In genomic region chr6:31125162-31125561, GRCh38 we compare ENCODE assay signal across 17 cellular contexts. TPM values are rescaled to one million over a fixed set of nuclear protein-coding genes. Genes with fewer than 3 reads are reported as not detected.
A peak's percentile ranks its signal among the peaks of the same experiment; 100 is the strongest.
DNase-seq lines count a peak whose midpoint lies in the region; ATAC-seq and TF ChIP-seq lines count a peak whose summit lies in the region.
"Had no signal": no experiment of that assay in that cellular context is flagged by ENCODE, and none has a peak within 500 bp of the region (broad histone marks: within the 10 kb centered on the region; RNA-seq: fewer than 3 reads in every experiment).

No MANE protein-coding gene starts in this region.

- peak overlapping the region; percentile 39 to 55 for H3K27ac ChIP-seq in uterus
- H3K27ac ChIP-seq in tibial artery = no peak overlapping the region

- H3K36me3 ChIP-seq in uterus (no peaks in the 10 kb centered on the region), tibial artery (no peaks in the 10 kb centered on the region)

- H3K4me1 ChIP-seq in uterus (no peaks in the 10 kb centered on the region), tibial artery (peaks cover 0 to 33% (median 22%) of the 10 kb centered on the region in 4 donors)

- intact Hi-C loops in Right ventricle myocardium inferior (cut with DNase I) = no loop called here
- intact Hi-C loops in cardiac septum (cut with DNase I) = loop anchor here (5.0 kb wide), 1 partner anchor 33 kb away; no protein-coding TSS in a partner anchor
- intact Hi-C loops in lower leg skin (cut with DNase I; ENCODE audit: low total_unique reads) = no loop called here
- intact Hi-C loops in uterus (cut with DNase I; ENCODE audit: low total_unique reads) = no loop called here
- intact Hi-C loops in tibial artery (cut with DNase I; ENCODE audit: low total_unique reads) = no loop called here

- WGBS in lower leg skin, 2 donors = 25 to 44% methylated on average over 8 of the region's 8 CpGs

- H3K4me3 ChIP-seq in lower leg skin (ENCODE audit: low read depth, poor library complexity, severe bottlenecking) = no peak overlapping the region
- H3K4me3 ChIP-seq in uterus = no peak overlapping the region
- H3K4me3 ChIP-seq in tibial artery = no peak overlapping the region
- H3K4me3 ChIP-seq: K562 had no signal

- ATAC-seq in Right ventricle myocardium inferior = peak; percentile 17
- ATAC-seq: K562; naive thymus-derived CD4-positive, alpha-beta T cell; T-cell had no signal

- H3K9me3 ChIP-seq in uterus = no peaks in the 10 kb centered on the region
- H3K9me3 ChIP-seq in tibial artery = no peaks in the 10 kb centered on the region

- no peak for TF ChIP-seq POLR2A in lower leg skin (IDR thresholded peaks at IDR 0.05)
- TF ChIP-seq POLR2A in uterus (IDR thresholded peaks at IDR 0.05) = no peak

- no peaks in the 10 kb centered on the region for H3K27me3 ChIP-seq in uterus
- no peaks in the 10 kb centered on the region for H3K27me3 ChIP-seq in tibial artery

- DNase-seq in Right ventricle myocardium inferior (ENCODE audit: missing footprints) = no peak
- no peak for DNase-seq in cardiac septum (ENCODE audit: low spot score)
- DNase-seq in dermis blood vessel endothelial cell = peak; percentile 78
- peak; percentile 60 to 92 for DNase-seq in lower leg skin (ENCODE audit: low spot score in 2 of 2)
- DNase-seq in uterus = peak; percentile 81 to 84
- no peak for DNase-seq in nucleus accumbens (lab: John Stamatoyannopoulos, UW)
- no peak for DNase-seq in tibial artery
- no peak for DNase-seq in NCI-H748 (lab: John Stamatoyannopoulos, UW; ENCODE audit: unreplicated experiment)
- DNase-seq: activated CD4-positive, alpha-beta T cell treated with anti-CD3 and anti-CD28 coated beads, Interleukin-2, amount 50 U/mL, for 48 hours; activated gamma-delta T cell treated with Interleukin-2 at 50 U/mL for 16 hours; hippocampal formation; naive thymus-derived CD4-positive, alpha-beta T cell; NCI-H526 treated with DMSO at 0.1 percent for 48 hours; stimulated activated CD4-positive, alpha-beta T cell treated with anti-CD3 and anti-CD28 coated beads, Interleukin-1b, Interleukin-23, amount 100 ng/mL, for 48 hours; stimulated activated naive CD4-positive, alpha-beta T cell; T-cell had no signal

- TF ChIP-seq CTCF in lower leg skin (IDR thresholded peaks at IDR 0.05) (no peak), uterus (IDR thresholded peaks at IDR 0.05) (no peak), tibial artery (IDR thresholded peaks at IDR 0.05) (no peak)

RNA-seq across cellular contexts. Expression of gene CDSN, which starts 4.9 kb away (rescaled TPM):
- total RNA-seq in Right ventricle myocardium inferior (not detected), cardiac septum (not detected), dermis blood vessel endothelial cell (not detected in 2 replicates), lower leg skin (1,000 to 10,000 TPM in 1 of 4 donors, 100 to 1,000 TPM in 3; 480 to 1,164 (median 686) TPM), uterus (under 1 TPM in 1 of 4 donors, not detected in 3; 0.28 TPM)
- total RNA-seq: K562; naive thymus-derived CD4-positive, alpha-beta T cell; T-cell had no signal

RNA-seq across cellular contexts. Expression of gene PSORS1C1, which starts 10.6 kb away (rescaled TPM):
- total RNA-seq in Right ventricle myocardium inferior = 1.9 TPM
- total RNA-seq in cardiac septum = 3.9 TPM
- total RNA-seq in dermis blood vessel endothelial cell = 0.17 and 4.7 TPM in 2 replicates
- 10 to 100 TPM in 1 of 4 donors, 1 to 10 TPM in 3; 1.8 to 21.4 (median 6.2) TPM for total RNA-seq in lower leg skin
- 1 to 10 TPM in 1 of 4 donors, under 1 TPM in 3; under 0.01 to 4.5 (median 0.54) TPM for total RNA-seq in uterus
- total RNA-seq: K562; naive thymus-derived CD4-positive, alpha-beta T cell; T-cell had no signal

RNA-seq across cellular contexts. Expression of gene C6orf15, which starts 12.8 kb away (rescaled TPM):
- total RNA-seq in Right ventricle myocardium inferior (not detected), cardiac septum (not detected), dermis blood vessel endothelial cell (0.14 TPM in 1 of 2 replicates, not detected in the other), lower leg skin (10 to 100 TPM in 3 of 4 donors, 1 to 10 TPM in 1; 7.5 to 20.2 (median 15.2) TPM), uterus (under 1 TPM in 1 of 4 donors, not detected in 3; 0.35 TPM)
- total RNA-seq: K562; naive thymus-derived CD4-positive, alpha-beta T cell; T-cell had no signal

RNA-seq across cellular contexts. Expression of gene PSORS1C2, which starts 13.7 kb away (rescaled TPM):
- total RNA-seq in Right ventricle myocardium inferior (not detected), cardiac septum (not detected), dermis blood vessel endothelial cell (not detected in 2 replicates), lower leg skin (10 to 100 TPM; 34.8 to 55.5 (median 44.1) TPM), uterus (not detected)
- total RNA-seq: K562; naive thymus-derived CD4-positive, alpha-beta T cell; T-cell had no signal

RNA-seq across cellular contexts. Expression of gene CCHCR1, which starts 32.4 kb away (rescaled TPM):
- 12.3 TPM for total RNA-seq in Right ventricle myocardium inferior
- 11.1 TPM for total RNA-seq in cardiac septum
- 12.3 and 18.1 TPM in 2 replicates for total RNA-seq in dermis blood vessel endothelial cell
- 10 to 100 TPM; 13.1 to 34.1 (median 21.7) TPM for total RNA-seq in lower leg skin
- total RNA-seq in uterus = 10 to 100 TPM in 2 of 4 donors, 1 to 10 TPM in 1, under 1 TPM in 1; 0.59 to 28.1 (median 12.5) TPM

Comparison
In these comparisons a context has a peak if more than half of its experiments do, and no peak if none do; other contexts are left out.
1. DNase-seq: peak in dermis blood vessel endothelial cell (single experiment), lower leg skin (2 of 2) and uterus (2 of 2); none in Right ventricle myocardium inferior (single experiment), cardiac septum (single experiment), nucleus accumbens (0 of 56), tibial artery (0 of 2) and NCI-H748 (single experiment).
2. H3K27ac ChIP-seq: peak in uterus (2 of 2); none in tibial artery (0 of 2).
3. RNA of gene CDSN, which starts 4.9 kb away (total RNA-seq): 480 to 1,164 TPM in lower leg skin; not detected in cardiac septum (single experiment), not detected in Right ventricle myocardium inferior (single experiment), not detected in dermis blood vessel endothelial cell and 0.28 TPM in uterus; every median in the first group is over 100 times any median in the second.